In the genomic region with DNA sequence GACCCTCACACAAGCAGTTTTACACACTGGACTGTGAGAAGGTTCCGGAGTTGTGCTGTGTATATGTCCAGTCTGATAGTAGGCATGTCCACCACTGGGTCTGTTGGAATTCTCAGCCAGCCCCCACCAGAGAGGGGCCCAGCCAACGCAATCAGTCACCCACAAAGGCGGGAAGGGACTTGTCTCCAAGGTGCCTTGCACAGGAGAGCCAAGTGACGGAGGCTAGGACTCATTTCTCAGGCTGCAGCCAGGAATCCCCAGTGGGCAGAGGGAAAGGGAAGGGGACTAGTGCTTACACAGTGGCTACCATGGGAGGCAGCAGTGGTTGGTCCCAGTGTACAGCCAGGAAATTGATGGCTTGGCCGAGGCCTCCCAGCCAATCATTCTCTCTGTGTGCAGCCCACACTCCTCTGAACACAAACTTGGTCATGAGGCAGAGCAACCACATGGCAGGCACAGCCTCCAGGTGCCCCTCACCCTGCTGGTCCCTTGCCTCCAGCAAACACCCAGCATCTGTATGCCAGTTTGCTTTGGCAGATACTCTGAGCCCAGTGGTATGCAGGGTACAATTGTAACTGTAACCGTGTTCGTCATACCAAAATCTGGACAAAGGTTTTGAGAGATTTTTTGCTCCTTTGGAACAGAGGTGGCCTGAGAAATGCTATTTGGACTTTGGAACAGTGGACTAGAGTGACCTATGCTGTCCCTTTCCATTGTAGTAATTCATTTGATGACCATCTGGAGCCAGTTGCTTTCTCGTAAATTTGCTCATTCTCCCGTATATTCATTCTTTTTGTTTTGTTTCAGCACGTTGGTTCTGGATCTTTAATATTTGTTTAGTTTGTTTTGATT, we compare ENCODE assay signal across 1 cellular context.
TF ChIP-seq lines count a peak whose summit lies in the region.

No MANE protein-coding gene starts in this region.

TF ChIP-seq in HepG2, 621 proteins besides CTCF, POLR2A, EP300 and RAD21 (continued from another document and continues in another):
- TF ChIP-seq, protein P1, sequence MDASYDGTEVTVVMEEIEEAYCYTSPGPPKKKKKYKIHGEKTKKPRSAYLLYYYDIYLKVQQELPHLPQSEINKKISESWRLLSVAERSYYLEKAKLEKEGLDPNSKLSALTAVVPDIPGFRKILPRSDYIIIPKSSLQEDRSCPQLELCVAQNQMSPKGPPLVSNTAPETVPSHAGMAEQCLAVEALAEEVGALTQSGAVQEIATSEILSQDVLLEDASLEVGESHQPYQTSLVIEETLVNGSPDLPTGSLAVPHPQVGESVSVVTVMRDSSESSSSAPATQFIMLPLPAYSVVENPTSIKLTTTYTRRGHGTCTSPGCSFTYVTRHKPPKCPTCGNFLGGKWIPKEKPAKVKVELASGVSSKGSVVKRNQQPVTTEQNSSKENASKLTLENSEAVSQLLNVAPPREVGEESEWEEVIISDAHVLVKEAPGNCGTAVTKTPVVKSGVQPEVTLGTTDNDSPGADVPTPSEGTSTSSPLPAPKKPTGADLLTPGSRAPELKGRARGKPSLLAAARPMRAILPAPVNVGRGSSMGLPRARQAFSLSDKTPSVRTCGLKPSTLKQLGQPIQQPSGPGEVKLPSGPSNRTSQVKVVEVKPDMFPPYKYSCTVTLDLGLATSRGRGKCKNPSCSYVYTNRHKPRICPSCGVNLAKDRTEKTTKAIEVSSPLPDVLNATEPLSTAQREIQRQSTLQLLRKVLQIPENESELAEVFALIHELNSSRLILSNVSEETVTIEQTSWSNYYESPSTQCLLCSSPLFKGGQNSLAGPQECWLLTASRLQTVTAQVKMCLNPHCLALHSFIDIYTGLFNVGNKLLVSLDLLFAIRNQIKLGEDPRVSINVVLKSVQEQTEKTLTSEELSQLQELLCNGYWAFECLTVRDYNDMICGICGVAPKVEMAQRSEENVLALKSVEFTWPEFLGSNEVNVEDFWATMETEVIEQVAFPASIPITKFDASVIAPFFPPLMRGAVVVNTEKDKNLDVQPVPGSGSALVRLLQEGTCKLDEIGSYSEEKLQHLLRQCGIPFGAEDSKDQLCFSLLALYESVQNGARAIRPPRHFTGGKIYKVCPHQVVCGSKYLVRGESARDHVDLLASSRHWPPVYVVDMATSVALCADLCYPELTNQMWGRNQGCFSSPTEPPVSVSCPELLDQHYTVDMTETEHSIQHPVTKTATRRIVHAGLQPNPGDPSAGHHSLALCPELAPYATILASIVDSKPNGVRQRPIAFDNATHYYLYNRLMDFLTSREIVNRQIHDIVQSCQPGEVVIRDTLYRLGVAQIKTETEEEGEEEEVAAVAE (CRISPR knock-in tag; IDR thresholded peaks at IDR 0.05; ENCODE audit: borderline replicate concordance): peak; percentile 62; the same call in 1 of the 2 replicates
- TF ChIP-seq ZNF431 (CRISPR knock-in tag; IDR thresholded peaks at IDR 0.05; ENCODE audit: borderline replicate concordance, low read depth) (0 out of 2 replicates have a peak, but pooled peaks have one; percentile 65), KLF13 (CRISPR knock-in tag; IDR thresholded peaks at IDR 0.05) (peak; percentile 81; the same call in 1 of the 2 replicates), ZNF331 (CRISPR knock-in tag; IDR thresholded peaks at IDR 0.05) (peak; percentile 73), MAFK (conservative IDR thresholded peaks at IDR 0.05 in 1 of 2, IDR thresholded peaks at IDR 0.05 in 1 of 2; ENCODE audit: low read length in 2 of 2) (no peak), SMAD9 (CRISPR knock-in tag; IDR thresholded peaks at IDR 0.05) (no peak; the same call in 1 of the 2 replicates), ZNF101 (CRISPR knock-in tag; IDR thresholded peaks at IDR 0.05; ENCODE audit: borderline replicate concordance, low read depth) (no peak), TMF1 (CRISPR knock-in tag; IDR thresholded peaks at IDR 0.05; ENCODE audit: low read depth) (no peak; the same call in 1 of the 2 replicates), ZNF230 (CRISPR knock-in tag; IDR thresholded peaks at IDR 0.05) (0 out of 2 replicates have a peak, but pooled peaks have one; percentile 59), GZF1 (CRISPR knock-in tag; IDR thresholded peaks at IDR 0.05) (peak; percentile 33; the same call in 1 of the 2 replicates)
- TF ChIP-seq, protein P2, sequence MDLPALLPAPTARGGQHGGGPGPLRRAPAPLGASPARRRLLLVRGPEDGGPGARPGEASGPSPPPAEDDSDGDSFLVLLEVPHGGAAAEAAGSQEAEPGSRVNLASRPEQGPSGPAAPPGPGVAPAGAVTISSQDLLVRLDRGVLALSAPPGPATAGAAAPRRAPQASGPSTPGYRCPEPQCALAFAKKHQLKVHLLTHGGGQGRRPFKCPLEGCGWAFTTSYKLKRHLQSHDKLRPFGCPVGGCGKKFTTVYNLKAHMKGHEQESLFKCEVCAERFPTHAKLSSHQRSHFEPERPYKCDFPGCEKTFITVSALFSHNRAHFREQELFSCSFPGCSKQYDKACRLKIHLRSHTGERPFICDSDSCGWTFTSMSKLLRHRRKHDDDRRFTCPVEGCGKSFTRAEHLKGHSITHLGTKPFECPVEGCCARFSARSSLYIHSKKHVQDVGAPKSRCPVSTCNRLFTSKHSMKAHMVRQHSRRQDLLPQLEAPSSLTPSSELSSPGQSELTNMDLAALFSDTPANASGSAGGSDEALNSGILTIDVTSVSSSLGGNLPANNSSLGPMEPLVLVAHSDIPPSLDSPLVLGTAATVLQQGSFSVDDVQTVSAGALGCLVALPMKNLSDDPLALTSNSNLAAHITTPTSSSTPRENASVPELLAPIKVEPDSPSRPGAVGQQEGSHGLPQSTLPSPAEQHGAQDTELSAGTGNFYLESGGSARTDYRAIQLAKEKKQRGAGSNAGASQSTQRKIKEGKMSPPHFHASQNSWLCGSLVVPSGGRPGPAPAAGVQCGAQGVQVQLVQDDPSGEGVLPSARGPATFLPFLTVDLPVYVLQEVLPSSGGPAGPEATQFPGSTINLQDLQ (CRISPR knock-in tag; IDR thresholded peaks at IDR 0.05): no peak
- TF ChIP-seq, protein P3, sequence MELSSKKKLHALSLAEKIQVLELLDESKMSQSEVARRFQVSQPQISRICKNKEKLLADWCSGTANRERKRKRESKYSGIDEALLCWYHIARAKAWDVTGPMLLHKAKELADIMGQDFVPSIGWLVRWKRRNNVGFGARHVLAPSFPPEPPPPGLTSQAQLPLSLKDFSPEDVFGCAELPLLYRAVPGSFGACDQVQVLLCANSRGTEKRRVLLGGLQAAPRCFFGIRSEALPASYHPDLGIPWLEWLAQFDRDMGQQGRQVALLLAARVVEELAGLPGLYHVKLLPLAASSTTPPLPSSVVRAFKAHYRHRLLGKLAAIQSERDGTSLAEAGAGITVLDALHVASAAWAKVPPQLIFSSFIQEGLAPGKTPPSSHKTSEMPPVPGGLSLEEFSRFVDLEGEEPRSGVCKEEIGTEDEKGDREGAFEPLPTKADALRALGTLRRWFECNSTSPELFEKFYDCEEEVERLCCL (CRISPR knock-in tag; IDR thresholded peaks at IDR 0.05; ENCODE audit: borderline replicate concordance): no peak
- TF ChIP-seq, protein P4, sequence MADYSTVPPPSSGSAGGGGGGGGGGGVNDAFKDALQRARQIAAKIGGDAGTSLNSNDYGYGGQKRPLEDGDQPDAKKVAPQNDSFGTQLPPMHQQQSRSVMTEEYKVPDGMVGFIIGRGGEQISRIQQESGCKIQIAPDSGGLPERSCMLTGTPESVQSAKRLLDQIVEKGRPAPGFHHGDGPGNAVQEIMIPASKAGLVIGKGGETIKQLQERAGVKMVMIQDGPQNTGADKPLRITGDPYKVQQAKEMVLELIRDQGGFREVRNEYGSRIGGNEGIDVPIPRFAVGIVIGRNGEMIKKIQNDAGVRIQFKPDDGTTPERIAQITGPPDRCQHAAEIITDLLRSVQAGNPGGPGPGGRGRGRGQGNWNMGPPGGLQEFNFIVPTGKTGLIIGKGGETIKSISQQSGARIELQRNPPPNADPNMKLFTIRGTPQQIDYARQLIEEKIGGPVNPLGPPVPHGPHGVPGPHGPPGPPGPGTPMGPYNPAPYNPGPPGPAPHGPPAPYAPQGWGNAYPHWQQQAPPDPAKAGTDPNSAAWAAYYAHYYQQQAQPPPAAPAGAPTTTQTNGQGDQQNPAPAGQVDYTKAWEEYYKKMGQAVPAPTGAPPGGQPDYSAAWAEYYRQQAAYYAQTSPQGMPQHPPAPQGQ (CRISPR knock-in tag; IDR thresholded peaks at IDR 0.05; ENCODE audit: borderline replicate concordance): peak; percentile 89
- TF ChIP-seq, protein P5, sequence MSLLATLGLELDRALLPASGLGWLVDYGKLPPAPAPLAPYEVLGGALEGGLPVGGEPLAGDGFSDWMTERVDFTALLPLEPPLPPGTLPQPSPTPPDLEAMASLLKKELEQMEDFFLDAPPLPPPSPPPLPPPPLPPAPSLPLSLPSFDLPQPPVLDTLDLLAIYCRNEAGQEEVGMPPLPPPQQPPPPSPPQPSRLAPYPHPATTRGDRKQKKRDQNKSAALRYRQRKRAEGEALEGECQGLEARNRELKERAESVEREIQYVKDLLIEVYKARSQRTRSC (CRISPR knock-in tag; IDR thresholded peaks at IDR 0.05; ENCODE audit: low read depth): no peak
- TF ChIP-seq, protein P6, sequence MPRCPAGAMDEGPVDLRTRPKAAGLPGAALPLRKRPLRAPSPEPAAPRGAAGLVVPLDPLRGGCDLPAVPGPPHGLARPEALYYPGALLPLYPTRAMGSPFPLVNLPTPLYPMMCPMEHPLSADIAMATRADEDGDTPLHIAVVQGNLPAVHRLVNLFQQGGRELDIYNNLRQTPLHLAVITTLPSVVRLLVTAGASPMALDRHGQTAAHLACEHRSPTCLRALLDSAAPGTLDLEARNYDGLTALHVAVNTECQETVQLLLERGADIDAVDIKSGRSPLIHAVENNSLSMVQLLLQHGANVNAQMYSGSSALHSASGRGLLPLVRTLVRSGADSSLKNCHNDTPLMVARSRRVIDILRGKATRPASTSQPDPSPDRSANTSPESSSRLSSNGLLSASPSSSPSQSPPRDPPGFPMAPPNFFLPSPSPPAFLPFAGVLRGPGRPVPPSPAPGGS (CRISPR knock-in tag; IDR thresholded peaks at IDR 0.05): peak; percentile 68; the same call in 1 of the 2 replicates
- TF ChIP-seq, protein P7, sequence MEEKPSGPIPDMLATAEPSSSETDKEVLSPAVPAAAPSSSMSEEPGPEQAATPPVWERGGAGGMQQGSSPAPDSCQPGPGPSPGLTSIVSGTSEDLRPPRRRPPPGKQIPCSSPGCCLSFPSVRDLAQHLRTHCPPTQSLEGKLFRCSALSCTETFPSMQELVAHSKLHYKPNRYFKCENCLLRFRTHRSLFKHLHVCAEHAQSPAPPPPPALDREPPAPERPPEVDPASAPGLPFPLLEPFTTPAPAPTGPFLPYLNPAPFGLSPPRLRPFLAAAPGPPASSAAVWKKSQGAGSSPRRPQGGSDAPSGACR (CRISPR knock-in tag; IDR thresholded peaks at IDR 0.05): peak; percentile 92; the same call in 1 of the 2 replicates
- TF ChIP-seq, protein P8, sequence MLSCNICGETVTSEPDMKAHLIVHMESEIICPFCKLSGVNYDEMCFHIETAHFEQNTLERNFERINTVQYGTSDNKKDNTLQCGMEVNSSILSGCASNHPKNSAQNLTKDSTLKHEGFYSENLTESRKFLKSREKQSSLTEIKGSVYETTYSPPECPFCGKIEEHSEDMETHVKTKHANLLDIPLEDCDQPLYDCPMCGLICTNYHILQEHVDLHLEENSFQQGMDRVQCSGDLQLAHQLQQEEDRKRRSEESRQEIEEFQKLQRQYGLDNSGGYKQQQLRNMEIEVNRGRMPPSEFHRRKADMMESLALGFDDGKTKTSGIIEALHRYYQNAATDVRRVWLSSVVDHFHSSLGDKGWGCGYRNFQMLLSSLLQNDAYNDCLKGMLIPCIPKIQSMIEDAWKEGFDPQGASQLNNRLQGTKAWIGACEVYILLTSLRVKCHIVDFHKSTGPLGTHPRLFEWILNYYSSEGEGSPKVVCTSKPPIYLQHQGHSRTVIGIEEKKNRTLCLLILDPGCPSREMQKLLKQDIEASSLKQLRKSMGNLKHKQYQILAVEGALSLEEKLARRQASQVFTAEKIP (CRISPR knock-in tag; IDR thresholded peaks at IDR 0.05; ENCODE audit: borderline replicate concordance): 0 out of 2 replicates have a peak, but pooled peaks have one; percentile 12
- TF ChIP-seq, protein P9, sequence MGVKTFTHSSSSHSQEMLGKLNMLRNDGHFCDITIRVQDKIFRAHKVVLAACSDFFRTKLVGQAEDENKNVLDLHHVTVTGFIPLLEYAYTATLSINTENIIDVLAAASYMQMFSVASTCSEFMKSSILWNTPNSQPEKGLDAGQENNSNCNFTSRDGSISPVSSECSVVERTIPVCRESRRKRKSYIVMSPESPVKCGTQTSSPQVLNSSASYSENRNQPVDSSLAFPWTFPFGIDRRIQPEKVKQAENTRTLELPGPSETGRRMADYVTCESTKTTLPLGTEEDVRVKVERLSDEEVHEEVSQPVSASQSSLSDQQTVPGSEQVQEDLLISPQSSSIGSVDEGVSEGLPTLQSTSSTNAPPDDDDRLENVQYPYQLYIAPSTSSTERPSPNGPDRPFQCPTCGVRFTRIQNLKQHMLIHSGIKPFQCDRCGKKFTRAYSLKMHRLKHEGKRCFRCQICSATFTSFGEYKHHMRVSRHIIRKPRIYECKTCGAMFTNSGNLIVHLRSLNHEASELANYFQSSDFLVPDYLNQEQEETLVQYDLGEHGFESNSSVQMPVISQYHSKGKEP (CRISPR knock-in tag; IDR thresholded peaks at IDR 0.05): no peak
- TF ChIP-seq, protein P10, sequence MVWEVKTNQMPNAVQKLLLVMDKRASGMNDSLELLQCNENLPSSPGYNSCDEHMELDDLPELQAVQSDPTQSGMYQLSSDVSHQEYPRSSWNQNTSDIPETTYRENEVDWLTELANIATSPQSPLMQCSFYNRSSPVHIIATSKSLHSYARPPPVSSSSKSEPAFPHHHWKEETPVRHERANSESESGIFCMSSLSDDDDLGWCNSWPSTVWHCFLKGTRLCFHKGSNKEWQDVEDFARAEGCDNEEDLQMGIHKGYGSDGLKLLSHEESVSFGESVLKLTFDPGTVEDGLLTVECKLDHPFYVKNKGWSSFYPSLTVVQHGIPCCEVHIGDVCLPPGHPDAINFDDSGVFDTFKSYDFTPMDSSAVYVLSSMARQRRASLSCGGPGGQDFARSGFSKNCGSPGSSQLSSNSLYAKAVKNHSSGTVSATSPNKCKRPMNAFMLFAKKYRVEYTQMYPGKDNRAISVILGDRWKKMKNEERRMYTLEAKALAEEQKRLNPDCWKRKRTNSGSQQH (CRISPR knock-in tag; IDR thresholded peaks at IDR 0.05; ENCODE audit: low read depth): peak; percentile 67; the same call in 1 of the 2 replicates
